Comparison of ENCODE assay signal across 1 cellular context in genomic region chr15:66497502-66498455, GRCh38.
TF ChIP-seq lines count a peak whose summit lies in the region.

Gene SNAPC5 (minus strand): TSS chr15:66497762. CDS start chr15:66497731, 31 bp downstream.

TF ChIP-seq in HEK293, 187 proteins besides CTCF, POLR2A, EP300 and RAD21 (continued from another document and continues in another):
- TF ChIP-seq ZNF48 (tag by site-specific recombination; IDR thresholded peaks at IDR 0.05) (no peak), ZNF404 (tag by site-specific recombination; IDR thresholded peaks at IDR 0.05) (no peak), ZNF701 (tag by site-specific recombination; IDR thresholded peaks at IDR 0.05) (no peak), ZNF146 (tag by site-specific recombination; IDR thresholded peaks at IDR 0.05) (peak; percentile 46; the same call in 1 of the 2 replicates), ZNF513 (tag by site-specific recombination; IDR thresholded peaks at IDR 0.05) (0 out of 2 replicates have a peak, but pooled peaks have one; percentile 27), ZFHX2 (tag by site-specific recombination; conservative IDR thresholded peaks at IDR 0.05) (peak; percentile 55), ZNF223 (tag by site-specific recombination; IDR thresholded peaks at IDR 0.05) (no peak), ZNF660 (tag by site-specific recombination; IDR thresholded peaks at IDR 0.05) (peak; percentile 98), ZNF140 (tag by site-specific recombination; IDR thresholded peaks at IDR 0.05) (no peak), ZNF561 (tag by site-specific recombination; IDR thresholded peaks at IDR 0.05; ENCODE audit: borderline replicate concordance) (peak; percentile 96), ZNF433 (tag by site-specific recombination; IDR thresholded peaks at IDR 0.05; ENCODE audit: low read depth) (no peak), ZNF580 (tag by site-specific recombination; IDR thresholded peaks at IDR 0.05) (peak; percentile 59), ZBTB17 (tag by site-specific recombination; IDR thresholded peaks at IDR 0.05) (peak; percentile 99), ZNF488 (tag by site-specific recombination; IDR thresholded peaks at IDR 0.05) (no peak), ZBTB20 (tag by site-specific recombination; IDR thresholded peaks at IDR 0.05) (peak; percentile 72; the same call in 1 of the 2 replicates), ZBTB1 (tag by site-specific recombination; IDR thresholded peaks at IDR 0.05) (peak; percentile 46; the same call in 1 of the 2 replicates), FEZF1 (tag by site-specific recombination; IDR thresholded peaks at IDR 0.05) (peak; percentile 86), SALL2 (tag by site-specific recombination; IDR thresholded peaks at IDR 0.05; ENCODE audit: borderline replicate concordance) (no peak), ZNF157 (tag by site-specific recombination; IDR thresholded peaks at IDR 0.05) (no peak), ZNF311 (tag by site-specific recombination; IDR thresholded peaks at IDR 0.05; ENCODE audit: borderline replicate concordance) (no peak), ZNF585B (tag by site-specific recombination; IDR thresholded peaks at IDR 0.05) (no peak), REPIN1 (tag by site-specific recombination; IDR thresholded peaks at IDR 0.05; ENCODE audit: low read depth) (peak; percentile 80; the same call in 1 of the 2 replicates), KLF10 (tag by site-specific recombination; IDR thresholded peaks at IDR 0.05) (peak; percentile 87), ZNF639 (tag by site-specific recombination; IDR thresholded peaks at IDR 0.05) (peak; percentile 79), ZNF239 (tag by site-specific recombination; IDR thresholded peaks at IDR 0.05) (peak; percentile 37; the same call in 1 of the 2 replicates), KLF1 (tag by site-specific recombination; IDR thresholded peaks at IDR 0.05) (peak; percentile 61), ZNF571 (tag by site-specific recombination; IDR thresholded peaks at IDR 0.05) (no peak), ZNF2 (tag by site-specific recombination; IDR thresholded peaks at IDR 0.05) (peak; percentile 97), ZNF558 (tag by site-specific recombination; IDR thresholded peaks at IDR 0.05) (0 out of 2 replicates have a peak, but pooled peaks have one; percentile 81), ZNF184 (tag by site-specific recombination; IDR thresholded peaks at IDR 0.05) (peak; percentile 81; the same call in 1 of the 2 replicates), SCRT1 (tag by site-specific recombination; IDR thresholded peaks at IDR 0.05; ENCODE audit: borderline replicate concordance) (peak; percentile 96), ZNF19 (tag by site-specific recombination; IDR thresholded peaks at IDR 0.05; ENCODE audit: low read depth) (no peak), ZNF776 (tag by site-specific recombination; IDR thresholded peaks at IDR 0.05; ENCODE audit: borderline replicate concordance) (no peak), ZNF112 (tag by site-specific recombination; IDR thresholded peaks at IDR 0.05) (no peak), PRDM1 (tag by site-specific recombination; IDR thresholded peaks at IDR 0.05) (no peak), TSHZ1 (tag by site-specific recombination; IDR thresholded peaks at IDR 0.05; ENCODE audit: borderline replicate concordance) (peak; percentile 92), RBAK (tag by site-specific recombination; IDR thresholded peaks at IDR 0.05) (no peak), ZNF266 (tag by site-specific recombination; IDR thresholded peaks at IDR 0.05; ENCODE audit: low read depth) (no peak), ZNF530 (tag by site-specific recombination; IDR thresholded peaks at IDR 0.05; ENCODE audit: low read depth) (no peak), PRDM6 (tag by site-specific recombination; IDR thresholded peaks at IDR 0.05) (peak; percentile 67)
- TF ChIP-seq, protein P1, sequence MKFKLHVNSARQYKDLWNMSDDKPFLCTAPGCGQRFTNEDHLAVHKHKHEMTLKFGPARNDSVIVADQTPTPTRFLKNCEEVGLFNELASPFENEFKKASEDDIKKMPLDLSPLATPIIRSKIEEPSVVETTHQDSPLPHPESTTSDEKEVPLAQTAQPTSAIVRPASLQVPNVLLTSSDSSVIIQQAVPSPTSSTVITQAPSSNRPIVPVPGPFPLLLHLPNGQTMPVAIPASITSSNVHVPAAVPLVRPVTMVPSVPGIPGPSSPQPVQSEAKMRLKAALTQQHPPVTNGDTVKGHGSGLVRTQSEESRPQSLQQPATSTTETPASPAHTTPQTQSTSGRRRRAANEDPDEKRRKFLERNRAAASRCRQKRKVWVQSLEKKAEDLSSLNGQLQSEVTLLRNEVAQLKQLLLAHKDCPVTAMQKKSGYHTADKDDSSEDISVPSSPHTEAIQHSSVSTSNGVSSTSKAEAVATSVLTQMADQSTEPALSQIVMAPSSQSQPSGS (tag by site-specific recombination; IDR thresholded peaks at IDR 0.05; ENCODE audit: low read depth), result peak; percentile 97
- TF ChIP-seq, protein P2, sequence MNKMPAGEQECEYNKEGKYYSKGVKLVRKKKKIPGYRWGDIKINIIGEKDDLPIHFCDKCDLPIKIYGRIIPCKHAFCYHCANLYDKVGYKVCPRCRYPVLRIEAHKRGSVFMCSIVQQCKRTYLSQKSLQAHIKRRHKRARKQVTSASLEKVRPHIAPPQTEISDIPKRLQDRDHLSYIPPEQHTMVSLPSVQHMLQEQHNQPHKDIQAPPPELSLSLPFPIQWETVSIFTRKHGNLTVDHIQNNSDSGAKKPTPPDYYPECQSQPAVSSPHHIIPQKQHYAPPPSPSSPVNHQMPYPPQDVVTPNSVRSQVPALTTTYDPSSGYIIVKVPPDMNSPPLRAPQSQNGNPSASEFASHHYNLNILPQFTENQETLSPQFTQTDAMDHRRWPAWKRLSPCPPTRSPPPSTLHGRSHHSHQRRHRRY (tag by site-specific recombination; IDR thresholded peaks at IDR 0.05), result no peak
- TF ChIP-seq, protein P3, sequence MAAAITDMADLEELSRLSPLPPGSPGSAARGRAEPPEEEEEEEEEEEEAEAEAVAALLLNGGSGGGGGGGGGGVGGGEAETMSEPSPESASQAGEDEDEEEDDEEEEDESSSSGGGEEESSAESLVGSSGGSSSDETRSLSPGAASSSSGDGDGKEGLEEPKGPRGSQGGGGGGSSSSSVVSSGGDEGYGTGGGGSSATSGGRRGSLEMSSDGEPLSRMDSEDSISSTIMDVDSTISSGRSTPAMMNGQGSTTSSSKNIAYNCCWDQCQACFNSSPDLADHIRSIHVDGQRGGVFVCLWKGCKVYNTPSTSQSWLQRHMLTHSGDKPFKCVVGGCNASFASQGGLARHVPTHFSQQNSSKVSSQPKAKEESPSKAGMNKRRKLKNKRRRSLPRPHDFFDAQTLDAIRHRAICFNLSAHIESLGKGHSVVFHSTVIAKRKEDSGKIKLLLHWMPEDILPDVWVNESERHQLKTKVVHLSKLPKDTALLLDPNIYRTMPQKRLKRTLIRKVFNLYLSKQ (tag by site-specific recombination; IDR thresholded peaks at IDR 0.05; ENCODE audit: borderline replicate concordance), result 0 out of 2 replicates have a peak, but pooled peaks have one; percentile 19
- TF ChIP-seq, protein P4, sequence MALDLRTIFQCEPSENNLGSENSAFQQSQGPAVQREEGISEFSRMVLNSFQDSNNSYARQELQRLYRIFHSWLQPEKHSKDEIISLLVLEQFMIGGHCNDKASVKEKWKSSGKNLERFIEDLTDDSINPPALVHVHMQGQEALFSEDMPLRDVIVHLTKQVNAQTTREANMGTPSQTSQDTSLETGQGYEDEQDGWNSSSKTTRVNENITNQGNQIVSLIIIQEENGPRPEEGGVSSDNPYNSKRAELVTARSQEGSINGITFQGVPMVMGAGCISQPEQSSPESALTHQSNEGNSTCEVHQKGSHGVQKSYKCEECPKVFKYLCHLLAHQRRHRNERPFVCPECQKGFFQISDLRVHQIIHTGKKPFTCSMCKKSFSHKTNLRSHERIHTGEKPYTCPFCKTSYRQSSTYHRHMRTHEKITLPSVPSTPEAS (tag by site-specific recombination; IDR thresholded peaks at IDR 0.05), result no peak; the same call in 1 of the 2 replicates
